Comparison of ENCODE assay signal across 1 cellular context in the genomic region with DNA sequence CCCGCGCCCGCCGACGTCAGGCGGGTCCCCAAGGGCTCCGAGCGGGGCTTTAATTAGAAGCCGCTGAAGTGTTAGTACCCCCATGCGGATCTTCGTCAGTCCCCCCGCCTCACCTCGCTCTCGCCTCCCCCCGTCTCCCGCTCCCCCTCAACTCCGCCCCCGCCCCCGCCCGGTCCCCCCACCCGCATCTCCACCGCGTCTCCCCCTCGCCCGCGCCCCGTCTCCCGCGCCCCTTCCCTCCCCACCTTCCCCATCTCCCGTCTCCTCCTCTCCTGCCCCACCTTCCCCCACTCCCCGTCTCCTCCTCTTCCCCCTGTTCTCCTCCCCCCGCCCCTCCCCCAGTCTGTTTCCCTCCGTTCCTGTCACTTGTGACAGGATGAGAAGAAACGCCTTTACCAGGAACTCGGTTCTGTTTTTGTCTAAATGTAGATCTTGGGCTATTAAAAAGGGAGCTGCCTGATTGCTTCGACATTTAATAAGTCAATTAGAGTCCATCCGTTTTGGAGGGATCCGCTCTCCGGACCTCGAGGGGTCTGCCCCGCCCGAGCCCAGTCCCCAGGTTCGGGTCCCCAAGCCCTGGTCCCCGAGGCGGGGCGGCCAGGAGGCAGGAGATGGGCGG.
TF ChIP-seq lines count a peak whose summit lies in the region.

No MANE protein-coding gene starts in this region.

TF ChIP-seq in IMR-90, 13 proteins besides CTCF, POLR2A, EP300 and RAD21 (continued from another document):
- TF ChIP-seq RCOR1 (IDR thresholded peaks at IDR 0.05; ENCODE audit: insufficient replicate concordance, low read length): no peak
